Comparison of ENCODE assay signal across 8 cellular contexts in genomic region chr9:74497750-74498615, GRCh38. TPM values are rescaled to one million over a fixed set of nuclear protein-coding genes. Genes with fewer than 3 reads are reported as not detected.
DNase-seq lines count a peak whose midpoint lies in the region; ATAC-seq and TF ChIP-seq lines count a peak whose summit lies in the region.

No MANE protein-coding gene starts in this region.

- TF ChIP-seq POLR2A in body of pancreas (IDR thresholded peaks at IDR 0.05) = no peak

- no peak for TF ChIP-seq CTCF in body of pancreas (IDR thresholded peaks at IDR 0.05)

- DNase-seq in NCI-H2029 (lab: John Stamatoyannopoulos, UW) (peak; percentile 3), NCI-H2029 treated with DMSO at 0.1 percent for 48 hours (lab: John Stamatoyannopoulos, UW) (no peak), KBM-7 (peak; percentile 29), body of pancreas (peak in 2 of 4 donors; percentile 26 to 29), immature natural killer cell (peak; percentile 35 to 46 (median 38)), T-helper 9 cell (no peak)

- peak overlapping the region; percentile 90 to 100 (median 99) for H3K4me3 Mint-ChIP-seq in immature natural killer cell

- H3K4me1 ChIP-seq in body of pancreas (peaks cover 40% of the 10 kb centered on the region), skeletal muscle tissue (ENCODE audit: control insufficient read depth in 3 of 3, insufficient read depth in 3 of 3, low read length in 3 of 3) (peaks cover 23 to 29% (median 29%) of the 10 kb centered on the region in 3 donors)

- H3K27me3 ChIP-seq in body of pancreas = peaks cover 0 to 7% of the 10 kb centered on the region in 2 donors
- H3K27me3 ChIP-seq in skeletal muscle tissue (ENCODE audit: control insufficient read depth in 3 of 3, insufficient read depth in 3 of 3, low read length in 3 of 3) = peaks cover 29 to 31% (median 31%) of the 10 kb centered on the region in 3 donors

- intact Hi-C loops in body of pancreas (cut with DNase I) = no loop called here

- H3K4me3 ChIP-seq in body of pancreas (peak overlapping the region in 1 of 2 donors; percentile 70), skeletal muscle tissue (ENCODE audit: low read length in 3 of 3) (peak overlapping the region; percentile 72 to 94 (median 88))

- H3K9me3 Mint-ChIP-seq in immature natural killer cell = peaks cover 0 to 3% (median 0%) of the 10 kb centered on the region in 6 donors

- H3K27ac Mint-ChIP-seq in immature natural killer cell = peak overlapping the region; percentile 17 to 95 (median 88)

- H3K27ac ChIP-seq in body of pancreas (no peak overlapping the region), skeletal muscle tissue (ENCODE audit: low read depth, low read length) (no peak overlapping the region)

- H3K9ac ChIP-seq in skeletal muscle tissue (ENCODE audit: low read depth in 1 of 3, low read length in 3 of 3) = peak overlapping the region in 2 of 3 donors; percentile 59 to 66

- H3K36me3 Mint-ChIP-seq in immature natural killer cell = no peaks in the 10 kb centered on the region

- no peaks in the 10 kb centered on the region for H3K36me3 ChIP-seq in body of pancreas (replicated peaks in 1 of 2; ENCODE audit: insufficient read depth in 1 of 2, low read depth in 2 of 2)
- H3K36me3 ChIP-seq in skeletal muscle tissue (ENCODE audit: control insufficient read depth in 3 of 3, insufficient read depth in 3 of 3, low read length in 3 of 3) = no peaks in the 10 kb centered on the region

- H3K27me3 Mint-ChIP-seq in immature natural killer cell (ENCODE audit: low read depth in 3 of 3) = peaks cover 22 to 27% (median 25%) of the 10 kb centered on the region in 3 donors

- 1% methylated on average over 61 to 77 of the region's 77 CpGs for WGBS in body of pancreas, 2 donors

- in situ Hi-C loops in KBM-7 (cut with MboI; ENCODE audit: low pct_unique_long_range_greater_than_20kb, low sequenced_read_pairs) = no loop called here

- H3K9me3 ChIP-seq in body of pancreas (no peaks in the 10 kb centered on the region), skeletal muscle tissue (ENCODE audit: control insufficient read depth in 3 of 3, low read length in 3 of 3) (no peaks in the 10 kb centered on the region)

- ATAC-seq in body of pancreas (peak; percentile 34), GM18873 (IDR thresholded peaks at IDR 0.05; ENCODE audit: low FRiP score, unreplicated experiment) (no peak)

- H3K4me1 Mint-ChIP-seq in immature natural killer cell = peaks cover 38 to 48% of the 10 kb centered on the region in 2 donors

RNA-seq across cellular contexts. Expression of gene RORB, which starts 0.8 kb away (rescaled TPM):
- total RNA-seq in body of pancreas (1 to 10 TPM in 1 of 2 donors, under 1 TPM in 1; 0.78 to 1.3 TPM), skeletal muscle tissue (under 0.01 TPM)
- under 1 TPM in 2 of 3 donors, not detected in 1; 0.26 to 0.53 TPM for polyA plus RNA-seq in immature natural killer cell

Comparison
In these comparisons a context has a peak if more than half of its experiments do, and no peak if none do; other contexts are left out.
1. DNase-seq: peak in NCI-H2029 (single experiment), KBM-7 (single experiment) and immature natural killer cell (3 of 3); none in NCI-H2029 treated with DMSO at 0.1 percent for 48 hours (single experiment) and T-helper 9 cell (single experiment).